In genomic region chr13:32309312-32309711, GRCh38 we compare ENCODE assay signal across 19 cellular contexts. TPM values are rescaled to one million over a fixed set of nuclear protein-coding genes. Genes with fewer than 3 reads are reported as not detected.
A peak's percentile ranks its signal among the peaks of the same experiment; 100 is the strongest.
DNase-seq lines count a peak whose midpoint lies in the region; ATAC-seq and TF ChIP-seq lines count a peak whose summit lies in the region.
"Had no signal": no experiment of that assay in that cellular context is flagged by ENCODE, and none has a peak within 500 bp of the region (broad histone marks: within the 10 kb centered on the region; RNA-seq: fewer than 3 reads in every experiment).

No MANE protein-coding gene starts in this region.

- H3K4me3 ChIP-seq in BLaER1 (no peak overlapping the region), left ventricle myocardium inferior (no peak overlapping the region)

- peak overlapping the region; percentile 25 for H3K4me3 Mint-ChIP-seq in T-helper 2 cell treated with Interferon-gamma antibody and Interleukin-4, amounts not matched to agents 5 μg/mL and 100 μg/mL, for 36 hours
- peak overlapping the region in 6 of 10 donors; percentile 27 to 63 (median 43) for H3K4me3 Mint-ChIP-seq in naive thymus-derived CD8-positive, alpha-beta T cell
- H3K4me3 Mint-ChIP-seq: activated naive CD4-positive, alpha-beta T cell treated with anti-CD3 and anti-CD28 coated beads, Interleukin-2, amount 10 ng/mL, durations not matched to agents 7 days and 5 days had no signal

- ATAC-seq in naive thymus-derived CD8-positive, alpha-beta T cell = no peak
- ATAC-seq in GM18502 (IDR thresholded peaks at IDR 0.05; ENCODE audit: poor library complexity, unreplicated experiment) = no peak
- ATAC-seq in GM21381 (IDR thresholded peaks at IDR 0.05; ENCODE audit: unreplicated experiment) = no peak

- peak overlapping the region; percentile 9 for H3K27ac Mint-ChIP-seq in T-helper 2 cell treated with Interferon-gamma antibody and Interleukin-4, amounts not matched to agents 5 μg/mL and 100 μg/mL, for 36 hours
- peak overlapping the region in 3 of 10 donors; percentile 8 to 24 (median 9) for H3K27ac Mint-ChIP-seq in naive thymus-derived CD8-positive, alpha-beta T cell
- H3K27ac Mint-ChIP-seq: activated naive CD4-positive, alpha-beta T cell treated with anti-CD3 and anti-CD28 coated beads, Interleukin-2, amount 10 ng/mL, durations not matched to agents 7 days and 5 days; progenitor cell of endocrine pancreas; stimulated activated naive B cell treated with anti-CD40 and anti-IgM and Interleukin-4, amounts not matched to agents 10 μg/mL and 1 μg/mL and 100 μg/mL, for 72 hours had no signal

- POLR2A ChIA-PET in naive thymus-derived CD8-positive, alpha-beta T cell (lab: Charles Lee) = no interaction called here

- peak overlapping the region; percentile 38 for H3K4me2 ChIP-seq in BLaER1

- no peaks in the 10 kb centered on the region for H3K27me3 ChIP-seq in BLaER1
- no peaks in the 10 kb centered on the region for H3K27me3 ChIP-seq in left ventricle myocardium inferior (ENCODE audit: low read depth)
- H3K27me3 ChIP-seq: BE2C had no signal

- H3K36me3 ChIP-seq in BLaER1 = no peaks in the 10 kb centered on the region
- H3K36me3 ChIP-seq in left ventricle myocardium inferior = no peaks in the 10 kb centered on the region
- H3K36me3 ChIP-seq: BE2C had no signal

- H3K36me3 Mint-ChIP-seq in T-helper 2 cell treated with Interferon-gamma antibody and Interleukin-4, amounts not matched to agents 5 μg/mL and 100 μg/mL, for 36 hours (ENCODE audit: low read depth) = no peaks in the 10 kb centered on the region
- H3K36me3 Mint-ChIP-seq in naive thymus-derived CD8-positive, alpha-beta T cell = no peaks in the 10 kb centered on the region
- H3K36me3 Mint-ChIP-seq: activated naive CD4-positive, alpha-beta T cell treated with anti-CD3 and anti-CD28 coated beads, Interleukin-2, amount 10 ng/mL, durations not matched to agents 7 days and 5 days; stimulated activated naive B cell treated with anti-CD40 and anti-IgM and Interleukin-4, amounts not matched to agents 10 μg/mL and 1 μg/mL and 100 μg/mL, for 72 hours had no signal

- in situ Hi-C loops in KBM-7 (cut with MboI; ENCODE audit: low pct_unique_long_range_greater_than_20kb, low sequenced_read_pairs) = no loop called here

- no peak overlapping the region for H3K9ac ChIP-seq in BLaER1

- no peaks in the 10 kb centered on the region for H3K9me3 Mint-ChIP-seq in T-helper 2 cell treated with Interferon-gamma antibody and Interleukin-4, amounts not matched to agents 5 μg/mL and 100 μg/mL, for 36 hours
- no peaks in the 10 kb centered on the region for H3K9me3 Mint-ChIP-seq in naive thymus-derived CD8-positive, alpha-beta T cell
- H3K9me3 Mint-ChIP-seq: stimulated activated naive B cell treated with anti-CD40 and anti-IgM and Interleukin-4, amounts not matched to agents 10 μg/mL and 1 μg/mL and 100 μg/mL, for 72 hours had no signal

- peaks cover 6% of the 10 kb centered on the region for H3K27me3 Mint-ChIP-seq in T-helper 2 cell treated with Interferon-gamma antibody and Interleukin-4, amounts not matched to agents 5 μg/mL and 100 μg/mL, for 36 hours (ENCODE audit: low read depth)
- peaks cover 0 to 4% (median 0%) of the 10 kb centered on the region in 5 donors for H3K27me3 Mint-ChIP-seq in naive thymus-derived CD8-positive, alpha-beta T cell
- H3K27me3 Mint-ChIP-seq: activated naive CD4-positive, alpha-beta T cell treated with anti-CD3 and anti-CD28 coated beads, Interleukin-2, amount 10 ng/mL, durations not matched to agents 7 days and 5 days; progenitor cell of endocrine pancreas; stimulated activated naive B cell treated with anti-CD40 and anti-IgM and Interleukin-4, amounts not matched to agents 10 μg/mL and 1 μg/mL and 100 μg/mL, for 72 hours had no signal

- TF ChIP-seq CTCF in left ventricle myocardium inferior (IDR thresholded peaks at IDR 0.05; ENCODE audit: borderline replicate concordance) = no peak

- H3K9me3 ChIP-seq in BLaER1 (0 out of 2 replicates have a peak, but pooled peaks cover 1% of the 10 kb centered on the region), left ventricle myocardium inferior (replicated peaks) (no peaks in the 10 kb centered on the region)
- H3K9me3 ChIP-seq: BE2C had no signal

- H3K4me1 Mint-ChIP-seq in T-helper 2 cell treated with Interferon-gamma antibody and Interleukin-4, amounts not matched to agents 5 μg/mL and 100 μg/mL, for 36 hours (ENCODE audit: low read depth) = peaks cover 20% of the 10 kb centered on the region
- peaks cover 4 to 9% (median 9%) of the 10 kb centered on the region in 4 donors for H3K4me1 Mint-ChIP-seq in naive thymus-derived CD8-positive, alpha-beta T cell

- no peaks in the 10 kb centered on the region for H4K20me1 ChIP-seq in BLaER1

- DNase-seq in KBM-7 (peak; percentile 86), left ventricle myocardium inferior (no peak), islet precursor cell (no peak)
- DNase-seq in T-helper 2 cell treated with Interferon-gamma antibody and Interleukin-4, amounts not matched to agents 5 μg/mL and 100 μg/mL, for 36 hours (ENCODE audit: low spot score) = no peak
- no peak for DNase-seq in naive thymus-derived CD8-positive, alpha-beta T cell
- DNase-seq: activated naive CD4-positive, alpha-beta T cell treated with anti-CD3 and anti-CD28 coated beads, Interleukin-2, amount 10 ng/mL, durations not matched to agents 7 days and 5 days; BE2C; NCI-H2171; stimulated activated CD4-positive, alpha-beta T cell treated with anti-CD3 and anti-CD28 coated beads, Interleukin-4, amount 100 ng/mL, for 1 hour; T1000 had no signal

- H3K27ac ChIP-seq in BLaER1 = no peak overlapping the region
- no peak overlapping the region for H3K27ac ChIP-seq in left ventricle myocardium inferior (replicated peaks)

- intact Hi-C loops in left ventricle myocardium inferior (cut with micrococcal nuclease) = loop anchor here (10.0 kb wide), 1 partner anchor 395 kb away; no protein-coding TSS in a partner anchor

- peaks cover 18% of the 10 kb centered on the region for H3K4me1 ChIP-seq in BLaER1
- H3K4me1 ChIP-seq in left ventricle myocardium inferior = peaks cover 4% of the 10 kb centered on the region
- H3K4me1 ChIP-seq: BE2C had no signal

RNA-seq across cellular contexts. Expression of gene ZAR1L, which starts 5.9 kb away (rescaled TPM):
- under 1 TPM; 0.25 to 0.34 TPM for total RNA-seq in naive thymus-derived CD8-positive, alpha-beta T cell
- polyA plus RNA-seq in naive thymus-derived CD8-positive, alpha-beta T cell = not detected
- not detected for total RNA-seq in left ventricle myocardium inferior
- total RNA-seq: activated CD8-positive, alpha-beta memory T cell treated with anti-CD3 and anti-CD28 coated beads for 36 hours; H7; LHCN-M2; lung microvascular endothelial cell; progenitor cell of endocrine pancreas had no signal

RNA-seq across cellular contexts. Expression of gene BRCA2, which starts 6.0 kb away (rescaled TPM):
- 1 to 10 TPM; 3.6 TPM for total RNA-seq in naive thymus-derived CD8-positive, alpha-beta T cell
- 1 to 10 TPM in 2 of 3 donors, under 1 TPM in 1; 0.59 to 1.2 (median 1.0) TPM for polyA plus RNA-seq in naive thymus-derived CD8-positive, alpha-beta T cell
- total RNA-seq in left ventricle myocardium inferior = 0.38 TPM
